ENCODE assay signal across 8 cellular contexts in genomic region chr1:202888204-202888506, GRCh38. TPM values are rescaled to one million over a fixed set of nuclear protein-coding genes. Genes with fewer than 3 reads are reported as not detected.
A peak's percentile ranks its signal among the peaks of the same experiment; 100 is the strongest.
DNase-seq lines count a peak whose midpoint lies in the region; TF ChIP-seq lines count a peak whose summit lies in the region.

No MANE protein-coding gene starts in this region.

- peaks cover 13% of the 10 kb centered on the region for H3K36me3 ChIP-seq in right atrium auricular region

- DNase-seq in DMS 273 treated with DMSO at 0.1 percent for 48 hours (lab: John Stamatoyannopoulos, UW): peak; percentile 19
- no peak for DNase-seq in DMS 273 (lab: John Stamatoyannopoulos, UW; ENCODE audit: unreplicated experiment)
- no peak for DNase-seq in right atrium auricular region (ENCODE audit: low spot score)
- no peak for DNase-seq in NCI-H2029 treated with DMSO at 0.1 percent for 48 hours (lab: John Stamatoyannopoulos, UW)
- no peak for DNase-seq in ecto neural progenitor cell (ENCODE audit: low spot score)
- DNase-seq in head of caudate nucleus: no peak

- H3K27ac ChIP-seq in VCaP (peak overlapping the region; percentile 90), right atrium auricular region (peak overlapping the region; percentile 91 to 92), skin epidermis (peak overlapping the region in 20 of 21 experiments; percentile 71 to 96 (median 92))

- intact Hi-C loops in head of caudate nucleus (cut with DNase I): loop anchor here (2.0 kb wide), 1 partner anchor 39 kb away; the partner anchor contains the start of gene KLHL12

- peaks cover 0 to 14% of the 10 kb centered on the region in 2 donors for H3K4me1 ChIP-seq in right atrium auricular region

- H3K27me3 ChIP-seq in right atrium auricular region: no peaks in the 10 kb centered on the region

- no peaks in the 10 kb centered on the region for H3K9me3 ChIP-seq in right atrium auricular region

- H3K4me3 ChIP-seq in right atrium auricular region (peak overlapping the region; percentile 62 to 81), skin epidermis (peak overlapping the region; percentile 53 to 95 (median 72))

- TF ChIP-seq CTCF in VCaP (conservative IDR thresholded peaks at IDR 0.05) (no peak), right atrium auricular region (IDR thresholded peaks at IDR 0.05) (no peak)

RNA-seq across cellular contexts. Expression of gene RABIF, which starts 0.8 kb away (rescaled TPM):
- 1 to 10 TPM; 3.0 to 4.3 TPM for total RNA-seq in right atrium auricular region

RNA-seq across cellular contexts. Expression of gene KLHL12, which starts 38.9 kb away (rescaled TPM):
- 10 to 100 TPM; 13.9 to 18.4 TPM for total RNA-seq in right atrium auricular region
